19 cellular contexts compared by ENCODE assay signal in genomic region chr6:27861861-27862260, GRCh38. TPM values are rescaled to one million over a fixed set of nuclear protein-coding genes. Genes with fewer than 3 reads are reported as not detected.
DNase-seq lines count a peak whose midpoint lies in the region; ATAC-seq and TF ChIP-seq lines count a peak whose summit lies in the region.
"Had no signal": no experiment of that assay in that cellular context is flagged by ENCODE, and none has a peak within 500 bp of the region (broad histone marks: within the 10 kb centered on the region; RNA-seq: fewer than 3 reads in every experiment).

No MANE protein-coding gene starts in this region.

- H3K9me3 ChIP-seq in OCI-LY7 (ENCODE audit: low read length): no peaks in the 10 kb centered on the region
- H3K9me3 ChIP-seq: SK-N-SH had no signal

- H3K27me3 Mint-ChIP-seq in activated CD4-positive, alpha-beta T cell treated with anti-CD3 and anti-CD28 coated beads, Interleukin-2, amount 10 ng/mL, durations not matched to agents 24 days and 14 days: peaks cover 2% of the 10 kb centered on the region
- H3K27me3 Mint-ChIP-seq in activated CD4-positive, alpha-beta T cell treated with anti-CD3 and anti-CD28 coated beads for 36 hours: no peaks in the 10 kb centered on the region
- peaks cover 5% of the 10 kb centered on the region for H3K27me3 Mint-ChIP-seq in nephron (ENCODE audit: low read depth)

- H3K27ac Mint-ChIP-seq in activated CD4-positive, alpha-beta T cell treated with anti-CD3 and anti-CD28 coated beads, Interleukin-2, amount 10 ng/mL, durations not matched to agents 24 days and 14 days: no peak overlapping the region
- no peak overlapping the region for H3K27ac Mint-ChIP-seq in activated CD4-positive, alpha-beta T cell treated with anti-CD3 and anti-CD28 coated beads for 36 hours
- no peak overlapping the region for H3K27ac Mint-ChIP-seq in nephron
- H3K27ac Mint-ChIP-seq: HFFc6 had no signal

- POLR2A ChIA-PET in activated CD4-positive, alpha-beta T cell treated with anti-CD3 and anti-CD28 coated beads for 36 hours (lab: Charles Lee): interaction anchor here (0.5 kb wide), 1 partner anchor 39 kb away, joined by 3 read pairs; no protein-coding TSS in a partner anchor
- POLR2A ChIA-PET in OCI-LY7 (lab: Charles Lee): interaction anchor here (0.5 to 27.1 kb wide), 14 partner anchors 8 to 1836 kb away, joined by 3 to 1237 read pairs (median 4); a partner anchor contains a TSS

- no peak overlapping the region for H2AFZ ChIP-seq in OCI-LY7 (ENCODE audit: low read length)

- H4K20me1 ChIP-seq in OCI-LY7 (ENCODE audit: insufficient read depth, low read length): no peaks in the 10 kb centered on the region

- peaks cover 39% of the 10 kb centered on the region for H3K4me1 ChIP-seq in OCI-LY7 (ENCODE audit: insufficient read depth, low read length, poor library complexity, severe bottlenecking)

- no TSS peak for BruUV-seq in OCI-LY7 (replicated peaks; lab: Mats Ljungman, UMichigan)

- no peak overlapping the region for H3K4me3 Mint-ChIP-seq in activated CD4-positive, alpha-beta T cell treated with anti-CD3 and anti-CD28 coated beads, Interleukin-2, amount 10 ng/mL, durations not matched to agents 24 days and 14 days
- no peak overlapping the region for H3K4me3 Mint-ChIP-seq in activated CD4-positive, alpha-beta T cell treated with anti-CD3 and anti-CD28 coated beads for 36 hours
- peak overlapping the region in 2 of 3 experiments; percentile 10 to 29 for H3K4me3 Mint-ChIP-seq in nephron
- H3K4me3 Mint-ChIP-seq: H9, HFFc6 had no signal

- peaks cover 35% of the 10 kb centered on the region for H3K4me1 Mint-ChIP-seq in activated CD4-positive, alpha-beta T cell treated with anti-CD3 and anti-CD28 coated beads, Interleukin-2, amount 10 ng/mL, durations not matched to agents 24 days and 14 days
- peaks cover 27% of the 10 kb centered on the region for H3K4me1 Mint-ChIP-seq in activated CD4-positive, alpha-beta T cell treated with anti-CD3 and anti-CD28 coated beads for 36 hours
- peaks cover 18% of the 10 kb centered on the region for H3K4me1 Mint-ChIP-seq in nephron

- H3K9me3 Mint-ChIP-seq in activated CD4-positive, alpha-beta T cell treated with anti-CD3 and anti-CD28 coated beads, Interleukin-2, amount 10 ng/mL, durations not matched to agents 24 days and 14 days: no peaks in the 10 kb centered on the region
- no peaks in the 10 kb centered on the region for H3K9me3 Mint-ChIP-seq in activated CD4-positive, alpha-beta T cell treated with anti-CD3 and anti-CD28 coated beads for 36 hours (ENCODE audit: low read depth)
- peaks cover 12% of the 10 kb centered on the region for H3K9me3 Mint-ChIP-seq in nephron
- H3K9me3 Mint-ChIP-seq: HFFc6 had no signal

- peaks cover 14% of the 10 kb centered on the region; the same call in 1 of the 2 replicates for H3K79me2 ChIP-seq in OCI-LY7 (ENCODE audit: insufficient read depth, low read depth, low read length)

- intact Hi-C loops in activated CD4-positive, alpha-beta T cell treated with anti-CD3 and anti-CD28 coated beads, Interleukin-2, amount 10 ng/mL, durations not matched to agents 24 days and 14 days (cut with micrococcal nuclease): loop anchor here (10.0 kb wide), 1 partner anchor 1577 kb away; a partner anchor contains a TSS
- intact Hi-C loops in activated CD4-positive, alpha-beta T cell treated with anti-CD3 and anti-CD28 coated beads for 36 hours (cut with DNase I, micrococcal nuclease): loop anchor here in 1 of 2 experiments (10.0 kb wide), 1 partner anchor 1003 kb away; no protein-coding TSS in a partner anchor
- intact Hi-C loops in OCI-LY7 (cut with micrococcal nuclease; ENCODE audit: unreplicated experiment): no loop called here

- H3K36me3 ChIP-seq in OCI-LY7 (ENCODE audit: insufficient read depth, low read length): no peaks in the 10 kb centered on the region

- peak; percentile 27 for DNase-seq in activated CD4-positive, alpha-beta T cell treated with anti-CD3 and anti-CD28 coated beads, Interleukin-2, amount 10 ng/mL, durations not matched to agents 24 days and 14 days
- DNase-seq in activated CD4-positive, alpha-beta T cell treated with anti-CD3 and anti-CD28 coated beads for 36 hours: no peak
- DNase-seq in GM12865 (ENCODE audit: low read depth): peak; percentile 17
- peak; percentile 55 for DNase-seq in OCI-LY7 (ENCODE audit: low spot score)
- no peak for DNase-seq in effector CD8-positive, alpha-beta T cell (lab: John Stamatoyannopoulos, UW)
- no peak for DNase-seq in stimulated activated naive CD4-positive, alpha-beta T cell treated with Interleukin-2 at 50 U/mL for 16 hours (lab: John Stamatoyannopoulos, UW)
- DNase-seq: H9, HFFc6, NCI-H1417, NCI-H1694 treated with DMSO at 0.1 percent for 48 hours, NCI-H2081 treated with DMSO at 0.1 percent for 48 hours, NCI-H446, NCI-H526, SIG-M5, SK-N-SH had no signal

- H3K27ac ChIP-seq in OCI-LY7 (ENCODE audit: low read depth, low read length, poor library complexity, severe bottlenecking): peak overlapping the region; percentile 99
- H3K27ac ChIP-seq: C4-2B had no signal

- no peaks in the 10 kb centered on the region for H3K9me2 ChIP-seq in OCI-LY7 (ENCODE audit: insufficient read depth, low read length)
- H3K9me2 ChIP-seq: SK-N-SH had no signal

- TF ChIP-seq CTCF in GM12865 (IDR thresholded peaks at IDR 0.05; ENCODE audit: insufficient read depth, low read depth, low read length, missing control alignments) (no peak), OCI-LY7 (conservative IDR thresholded peaks at IDR 0.05; ENCODE audit: low read length) (no peak), nephron (IDR thresholded peaks at IDR 0.05; ENCODE audit: unreplicated experiment in 3 of 3) (no peak)

- H3K4me2 ChIP-seq in OCI-LY7 (ENCODE audit: low read length): peak overlapping the region; percentile 71
- H3K4me2 ChIP-seq: SK-N-SH had no signal

- no peak overlapping the region for H3K4me3 ChIP-seq in GM12865 (ENCODE audit: low read depth, low read length)
- H3K4me3 ChIP-seq in OCI-LY7 (ENCODE audit: low read depth, low read length, poor library complexity, severe bottlenecking): peak overlapping the region; percentile 67

- CTCF ChIA-PET in activated CD4-positive, alpha-beta T cell treated with anti-CD3 and anti-CD28 coated beads for 36 hours (lab: Charles Lee): interaction anchor here (1.5 kb wide), 1 partner anchor 10 kb away, joined by 4 read pairs; no protein-coding TSS in a partner anchor
- CTCF ChIA-PET in OCI-LY7 (lab: Charles Lee; ENCODE audit: unreplicated experiment): no interaction called here

- ATAC-seq in activated CD4-positive, alpha-beta T cell treated with anti-CD3 and anti-CD28 coated beads for 36 hours: no peak
- no peak for ATAC-seq in HG02840 (IDR thresholded peaks at IDR 0.05; ENCODE audit: low FRiP score, unreplicated experiment)

- no peaks in the 10 kb centered on the region for H3K36me3 Mint-ChIP-seq in activated CD4-positive, alpha-beta T cell treated with anti-CD3 and anti-CD28 coated beads, Interleukin-2, amount 10 ng/mL, durations not matched to agents 24 days and 14 days (ENCODE audit: low read depth)
- H3K36me3 Mint-ChIP-seq in activated CD4-positive, alpha-beta T cell treated with anti-CD3 and anti-CD28 coated beads for 36 hours (ENCODE audit: low read depth): peaks cover 13% of the 10 kb centered on the region
- peaks cover 7% of the 10 kb centered on the region for H3K36me3 Mint-ChIP-seq in nephron (ENCODE audit: low read depth)

RNA-seq across cellular contexts. Expression of gene OR2B2, which starts 50.3 kb away (rescaled TPM):
- total RNA-seq in activated CD4-positive, alpha-beta T cell treated with anti-CD3 and anti-CD28 coated beads, Interleukin-2, amount 10 ng/mL, durations not matched to agents 24 days and 14 days: not detected in 2 replicates
- not detected for total RNA-seq in activated CD4-positive, alpha-beta T cell treated with anti-CD3 and anti-CD28 coated beads for 36 hours
- not detected in 2 replicates for total RNA-seq in OCI-LY7 (2014; rRNA removed; shearing (Covaris generic))
- total RNA-seq in OCI-LY7 (2022): not detected in 2 replicates
- total RNA-seq: A172, H9, HFFc6 had no signal

Comparison
In these comparisons a context has a peak if more than half of its experiments do, and no peak if none do; other contexts are left out.
1. DNase-seq: peak in activated CD4-positive, alpha-beta T cell treated with anti-CD3 and anti-CD28 coated beads, Interleukin-2, amount 10 ng/mL, durations not matched to agents 24 days and 14 days (single experiment), GM12865 (single experiment) and OCI-LY7 (single experiment); none in activated CD4-positive, alpha-beta T cell treated with anti-CD3 and anti-CD28 coated beads for 36 hours (single experiment), effector CD8-positive, alpha-beta T cell (single experiment) and stimulated activated naive CD4-positive, alpha-beta T cell treated with Interleukin-2 at 50 U/mL for 16 hours (single experiment).
2. H3K4me3 Mint-ChIP-seq: peak in nephron (2 of 3); none in activated CD4-positive, alpha-beta T cell treated with anti-CD3 and anti-CD28 coated beads, Interleukin-2, amount 10 ng/mL, durations not matched to agents 24 days and 14 days (single experiment) and activated CD4-positive, alpha-beta T cell treated with anti-CD3 and anti-CD28 coated beads for 36 hours (single experiment).